In genomic region chr2:230798769-230799399, GRCh38 we compare ENCODE assay signal across 8 cellular contexts.
DNase-seq lines count a peak whose midpoint lies in the region; ATAC-seq and TF ChIP-seq lines count a peak whose summit lies in the region.

No MANE protein-coding gene starts in this region.

- H3K4me1 Mint-ChIP-seq in activated CD4-positive, alpha-beta T cell treated with anti-CD3 and anti-CD28 coated beads, Interleukin-2, amount 10 ng/mL, durations not matched to agents 7 days and 5 days, result peaks cover 32% of the 10 kb centered on the region

- POLR2A ChIA-PET in activated CD4-positive, alpha-beta T cell treated with anti-CD3 and anti-CD28 coated beads, Interleukin-2, amount 10 ng/mL, durations not matched to agents 7 days and 5 days (lab: Charles Lee), result interaction anchor here (0.7 to 1.3 kb wide), 2 partner anchors 76 to 85 kb away, joined by 3 to 7 read pairs; no protein-coding TSS in a partner anchor

- H3K4me3 Mint-ChIP-seq in activated CD4-positive, alpha-beta T cell treated with anti-CD3 and anti-CD28 coated beads, Interleukin-2, amount 10 ng/mL, durations not matched to agents 7 days and 5 days, result no peak overlapping the region

- peak overlapping the region; percentile 43 for H3K27ac Mint-ChIP-seq in activated CD4-positive, alpha-beta T cell treated with anti-CD3 and anti-CD28 coated beads, Interleukin-2, amount 10 ng/mL, durations not matched to agents 7 days and 5 days

- TF ChIP-seq CTCF in GM12872 (IDR thresholded peaks at IDR 0.05; ENCODE audit: insufficient read depth, low read depth, low read length) (peak; percentile 57; the same call in 2 of the 3 replicates), fibroblast of the aortic adventitia (IDR thresholded peaks at IDR 0.05; ENCODE audit: insufficient read depth, low read length) (peak; percentile 61)

- H3K9me3 Mint-ChIP-seq in activated CD4-positive, alpha-beta T cell treated with anti-CD3 and anti-CD28 coated beads, Interleukin-2, amount 10 ng/mL, durations not matched to agents 7 days and 5 days, result peaks cover under 1% of the 10 kb centered on the region

- CTCF ChIA-PET in activated CD4-positive, alpha-beta T cell treated with anti-CD3 and anti-CD28 coated beads, Interleukin-2, amount 10 ng/mL, durations not matched to agents 7 days and 5 days (lab: Charles Lee), result interaction anchor here (0.7 to 3.4 kb wide), 20 partner anchors 10 to 776 kb away, joined by 3 to 16 read pairs (median 4); partner anchors contain the start of gene CAB39

- ATAC-seq in HG03520 (IDR thresholded peaks at IDR 0.05; ENCODE audit: unreplicated experiment), result no peak

- H3K4me3 ChIP-seq in fibroblast of the aortic adventitia (ENCODE audit: low read depth, low read length), result no peak overlapping the region

- peaks cover 62% of the 10 kb centered on the region for H3K36me3 Mint-ChIP-seq in activated CD4-positive, alpha-beta T cell treated with anti-CD3 and anti-CD28 coated beads, Interleukin-2, amount 10 ng/mL, durations not matched to agents 7 days and 5 days (ENCODE audit: low read depth)

- H3K27me3 Mint-ChIP-seq in activated CD4-positive, alpha-beta T cell treated with anti-CD3 and anti-CD28 coated beads, Interleukin-2, amount 10 ng/mL, durations not matched to agents 7 days and 5 days, result no peaks in the 10 kb centered on the region

- DNase-seq in Ammon's horn (ENCODE audit: low spot score), result peak; percentile 36
- peak; percentile 54 for DNase-seq in NCI-H2227 treated with DMSO at 0.1 percent for 48 hours (lab: John Stamatoyannopoulos, UW)
- DNase-seq in activated CD4-positive, alpha-beta T cell treated with anti-CD3 and anti-CD28 coated beads, Interleukin-2, amount 10 ng/mL, durations not matched to agents 7 days and 5 days, result peak; percentile 80
- DNase-seq in fibroblast of the aortic adventitia (ENCODE audit: low read depth), result peak; percentile 72
- peak; percentile 56 for DNase-seq in renal cortical epithelial cell (ENCODE audit: low read depth)
- no peak for DNase-seq in NK-92 treated with Interleukin-12 subunit alpha and Interleukin-12 subunit beta, amount 100 ng/mL, for 24 hours (lab: John Stamatoyannopoulos, UW)
